Comparison of ENCODE assay signal across 14 cellular contexts in the genomic region with DNA sequence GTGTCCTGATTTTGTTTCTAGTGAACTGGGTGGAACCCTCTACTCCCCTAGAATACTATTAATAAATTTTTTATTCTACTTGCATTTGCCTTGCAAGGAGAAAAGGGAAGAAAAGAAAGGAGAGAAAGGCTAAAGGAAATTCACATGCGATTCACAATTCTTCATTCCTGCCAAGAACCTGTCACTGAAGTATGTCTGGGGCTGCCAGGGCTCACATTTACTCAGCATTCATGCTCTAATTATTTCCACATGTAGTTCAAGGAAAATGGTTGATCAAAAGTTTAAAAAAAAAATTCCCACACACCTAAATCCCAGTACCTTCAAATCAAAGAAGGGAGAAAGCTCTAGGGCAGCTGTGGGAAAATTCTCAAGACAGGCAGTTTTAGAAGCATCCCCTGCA. TPM values are rescaled to one million over a fixed set of nuclear protein-coding genes. Genes with fewer than 3 reads are reported as not detected.
A peak's percentile ranks its signal among the peaks of the same experiment; 100 is the strongest.
DNase-seq lines count a peak whose midpoint lies in the region; ATAC-seq and TF ChIP-seq lines count a peak whose summit lies in the region.
"Had no signal": no experiment of that assay in that cellular context is flagged by ENCODE, and none has a peak within 500 bp of the region (broad histone marks: within the 10 kb centered on the region; RNA-seq: fewer than 3 reads in every experiment).

No MANE protein-coding gene starts in this region.

- no peaks in the 10 kb centered on the region for H4K20me1 ChIP-seq in SK-N-SH (ENCODE audit: insufficient read depth)

- peaks cover 97% of the 10 kb centered on the region for H3K79me2 ChIP-seq in SK-N-SH (ENCODE audit: insufficient read depth)

- TF ChIP-seq CTCF in SK-N-SH (IDR thresholded peaks at IDR 0.05) (no peak), osteocyte (IDR thresholded peaks at IDR 0.05) (no peak)

- H3K9me3 ChIP-seq in SK-N-SH, result no peaks in the 10 kb centered on the region

- H3K4me1 ChIP-seq in SK-N-SH (ENCODE audit: control insufficient read depth in 1 of 2, insufficient read depth in 2 of 2, low read depth in 1 of 2, low read length in 1 of 2), result peaks cover 26 to 78% of the 10 kb centered on the region in 2 experiments

- no peaks in the 10 kb centered on the region for H3K27me3 ChIP-seq in SK-N-SH (ENCODE audit: insufficient read depth)

- peaks cover 10 to 53% of the 10 kb centered on the region in 2 experiments for H3K36me3 ChIP-seq in SK-N-SH (replicated peaks in 1 of 2; ENCODE audit: control insufficient read depth in 1 of 2, insufficient read depth in 2 of 2, low read length in 1 of 2)

- H3K27ac Mint-ChIP-seq in osteocyte (ENCODE audit: unreplicated experiment) (peak overlapping the region; percentile 96), T-cell (no peak overlapping the region)
- H3K27ac Mint-ChIP-seq: activated naive CD4-positive, alpha-beta T cell treated with anti-CD3 and anti-CD28 coated beads, Interleukin-2, amount 10 ng/mL, durations not matched to agents 7 days and 5 days; IgD-negative memory B cell had no signal

- H3K4me3 ChIP-seq in SK-N-SH (ENCODE audit: low read depth in 2 of 2, low read length in 1 of 2), result peak overlapping the region in 1 of 2 experiments; percentile 18; a peak in 1 of 4 replicates

- DNase-seq in AG08396 (ENCODE audit: low spot score) (peak; percentile 65), SK-N-SH (peak; percentile 26), fibroblast of the conjunctiva (ENCODE audit: low read depth) (peak; percentile 87), osteocyte (ENCODE audit: extremely low spot score, unreplicated experiment) (no peak), HT-29 (ENCODE audit: low spot score) (no peak), T-cell (no peak)
- DNase-seq in activated naive CD4-positive, alpha-beta T cell treated with anti-CD3 and anti-CD28 coated beads, Interleukin-2, amount 50 U/mL, for 16 hours, result no peak
- DNase-seq: activated naive CD4-positive, alpha-beta T cell treated with anti-CD3 and anti-CD28 coated beads, Interleukin-2, amount 10 ng/mL, durations not matched to agents 7 days and 5 days; naive B cell; NCI-H2107; stimulated activated CD4-positive, alpha-beta T cell treated with anti-CD3 and anti-CD28 coated beads, Interleukin-4, amount 100 ng/mL, for 4 hours had no signal

- POLR2A ChIA-PET in SK-N-SH (lab: Yijun Ruan, JAX), result no interaction called here
- POLR2A ChIA-PET in T-cell (lab: Charles Lee), result no interaction called here

- H2AFZ ChIP-seq in SK-N-SH (ENCODE audit: low read depth), result no peak overlapping the region

- TF ChIP-seq EP300 in SK-N-SH (IDR thresholded peaks at IDR 0.05; ENCODE audit: borderline replicate concordance in 1 of 2, low read depth in 1 of 2, low read length in 1 of 2), result peak; percentile 76 to 84

- H3K27ac ChIP-seq in SK-N-SH (ENCODE audit: low read depth in 2 of 2, low read length in 1 of 2), result peak overlapping the region; percentile 92 to 96

- TF ChIP-seq RAD21 in SK-N-SH (IDR thresholded peaks at IDR 0.05; ENCODE audit: low read length), result no peak

- CTCF ChIA-PET in SK-N-SH (lab: Yijun Ruan, JAX), result interaction anchor here (0.6 to 12.9 kb wide), 4 partner anchors 9 to 1409 kb away, joined by 3 to 269 read pairs (median 10); no protein-coding TSS in a partner anchor
- CTCF ChIA-PET in T-cell (lab: Charles Lee), result interaction anchor here (1.3 to 1.5 kb wide), 2 partner anchors 9 kb away, joined by 6 read pairs; no protein-coding TSS in a partner anchor

- no peaks in the 10 kb centered on the region for H3K9me2 ChIP-seq in SK-N-SH

- H3K4me2 ChIP-seq in SK-N-SH, result peak overlapping the region; percentile 62

- H3K27me3 Mint-ChIP-seq in osteocyte (ENCODE audit: unreplicated experiment) (no peaks in the 10 kb centered on the region), T-cell (peaks cover 8 to 21% of the 10 kb centered on the region in 2 donors)

- no peak for ATAC-seq in GM18870 (IDR thresholded peaks at IDR 0.05; ENCODE audit: unreplicated experiment)
- ATAC-seq in T-cell (replicated peaks in 1 of 4), result no peak
- ATAC-seq: activated CD4-positive, CD25-positive, alpha-beta regulatory T cell treated with anti-CD3 and anti-CD28 coated beads, Interleukin-2, amount 50 U/mL, for 24 hours had no signal

- H3K36me3 Mint-ChIP-seq in osteocyte (ENCODE audit: unreplicated experiment) (peaks cover 50% of the 10 kb centered on the region), T-cell (no peaks in the 10 kb centered on the region)
- H3K36me3 Mint-ChIP-seq: activated naive CD4-positive, alpha-beta T cell treated with anti-CD3 and anti-CD28 coated beads, Interleukin-2, amount 10 ng/mL, durations not matched to agents 7 days and 5 days; IgD-negative memory B cell; naive B cell had no signal

- 7% methylated on average over 1 of the region's 1 CpG for WGBS in SK-N-SH (ENCODE audit: low lambda C conversion rate)

- peaks cover 64% of the 10 kb centered on the region for H3F3A ChIP-seq in SK-N-SH (replicated peaks; ENCODE audit: insufficient read depth)

- peaks cover 92% of the 10 kb centered on the region for H3K4me1 Mint-ChIP-seq in osteocyte (ENCODE audit: unreplicated experiment)
- H3K4me1 Mint-ChIP-seq in T-cell, result no peaks in the 10 kb centered on the region
- H3K4me1 Mint-ChIP-seq: activated naive CD4-positive, alpha-beta T cell treated with anti-CD3 and anti-CD28 coated beads, Interleukin-2, amount 10 ng/mL, durations not matched to agents 7 days and 5 days; IgD-negative memory B cell; naive B cell had no signal

- H3K9ac ChIP-seq in SK-N-SH, result peak overlapping the region; percentile 55; the same call in 1 of the 2 replicates

- peak overlapping the region; percentile 26 for H3K4me3 Mint-ChIP-seq in osteocyte (ENCODE audit: unreplicated experiment)
- no peak overlapping the region for H3K4me3 Mint-ChIP-seq in T-cell
- H3K4me3 Mint-ChIP-seq: activated naive CD4-positive, alpha-beta T cell treated with anti-CD3 and anti-CD28 coated beads, Interleukin-2, amount 10 ng/mL, durations not matched to agents 7 days and 5 days; IgD-negative memory B cell; naive B cell had no signal

- H3K9me3 Mint-ChIP-seq in osteocyte (ENCODE audit: unreplicated experiment), result no peaks in the 10 kb centered on the region
- no peaks in the 10 kb centered on the region for H3K9me3 Mint-ChIP-seq in T-cell
- H3K9me3 Mint-ChIP-seq: activated naive CD4-positive, alpha-beta T cell treated with anti-CD3 and anti-CD28 coated beads, Interleukin-2, amount 10 ng/mL, durations not matched to agents 7 days and 5 days; IgD-negative memory B cell; naive B cell had no signal

TF ChIP-seq in SK-N-SH, 30 proteins besides CTCF, POLR2A, EP300 and RAD21 (continues in another document):
- peak; percentile 47; the same call in 1 of the 2 replicates for TF ChIP-seq FOSL2 (IDR thresholded peaks at IDR 0.05; ENCODE audit: borderline replicate concordance, low read depth)
- TF ChIP-seq PBX3 (IDR thresholded peaks at IDR 0.05), result peak; percentile 96
- TF ChIP-seq, protein P1, sequence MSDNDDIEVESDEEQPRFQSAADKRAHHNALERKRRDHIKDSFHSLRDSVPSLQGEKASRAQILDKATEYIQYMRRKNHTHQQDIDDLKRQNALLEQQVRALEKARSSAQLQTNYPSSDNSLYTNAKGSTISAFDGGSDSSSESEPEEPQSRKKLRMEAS (IDR thresholded peaks at IDR 0.05; ENCODE audit: low read depth), result peak; percentile 56; the same call in 1 of the 2 replicates
- TF ChIP-seq, protein P2, sequence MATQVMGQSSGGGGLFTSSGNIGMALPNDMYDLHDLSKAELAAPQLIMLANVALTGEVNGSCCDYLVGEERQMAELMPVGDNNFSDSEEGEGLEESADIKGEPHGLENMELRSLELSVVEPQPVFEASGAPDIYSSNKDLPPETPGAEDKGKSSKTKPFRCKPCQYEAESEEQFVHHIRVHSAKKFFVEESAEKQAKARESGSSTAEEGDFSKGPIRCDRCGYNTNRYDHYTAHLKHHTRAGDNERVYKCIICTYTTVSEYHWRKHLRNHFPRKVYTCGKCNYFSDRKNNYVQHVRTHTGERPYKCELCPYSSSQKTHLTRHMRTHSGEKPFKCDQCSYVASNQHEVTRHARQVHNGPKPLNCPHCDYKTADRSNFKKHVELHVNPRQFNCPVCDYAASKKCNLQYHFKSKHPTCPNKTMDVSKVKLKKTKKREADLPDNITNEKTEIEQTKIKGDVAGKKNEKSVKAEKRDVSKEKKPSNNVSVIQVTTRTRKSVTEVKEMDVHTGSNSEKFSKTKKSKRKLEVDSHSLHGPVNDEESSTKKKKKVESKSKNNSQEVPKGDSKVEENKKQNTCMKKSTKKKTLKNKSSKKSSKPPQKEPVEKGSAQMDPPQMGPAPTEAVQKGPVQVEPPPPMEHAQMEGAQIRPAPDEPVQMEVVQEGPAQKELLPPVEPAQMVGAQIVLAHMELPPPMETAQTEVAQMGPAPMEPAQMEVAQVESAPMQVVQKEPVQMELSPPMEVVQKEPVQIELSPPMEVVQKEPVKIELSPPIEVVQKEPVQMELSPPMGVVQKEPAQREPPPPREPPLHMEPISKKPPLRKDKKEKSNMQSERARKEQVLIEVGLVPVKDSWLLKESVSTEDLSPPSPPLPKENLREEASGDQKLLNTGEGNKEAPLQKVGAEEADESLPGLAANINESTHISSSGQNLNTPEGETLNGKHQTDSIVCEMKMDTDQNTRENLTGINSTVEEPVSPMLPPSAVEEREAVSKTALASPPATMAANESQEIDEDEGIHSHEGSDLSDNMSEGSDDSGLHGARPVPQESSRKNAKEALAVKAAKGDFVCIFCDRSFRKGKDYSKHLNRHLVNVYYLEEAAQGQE (IDR thresholded peaks at IDR 0.05; ENCODE audit: low read depth, low read length), result peak; percentile 26; the same call in 1 of the 2 replicates

RNA-seq across cellular contexts. Expression of gene FSTL1, which starts 24.9 kb away (rescaled TPM):
- polyA plus RNA-seq in SK-N-SH (2012; rRNA removed), result 329 and 454 TPM in 2 replicates
- 409 and 444 TPM in 2 replicates for polyA plus RNA-seq in SK-N-SH (2012; cell fraction: cytosol; rRNA removed)
- 657 and 858 TPM in 2 replicates for polyA plus RNA-seq in SK-N-SH (2012; cell fraction: nucleus; rRNA removed)
- total RNA-seq in osteocyte, result 2,574 and 2,723 TPM in 2 replicates
- 0.08 TPM in 1 of 2 replicates, not detected in the other for total RNA-seq in HT-29 (2014; rRNA removed; shearing (Covaris generic))
- total RNA-seq in T-cell, result 1 to 10 TPM in 3 of 5 donors, under 1 TPM in 2; 0.76 to 5.1 (median 1.5) TPM
- polyA plus RNA-seq: IgD-negative memory B cell had no signal

Comparison
In these comparisons a context has a peak if more than half of its experiments do, and no peak if none do; other contexts are left out.
1. DNase-seq: peak in AG08396 (single experiment), SK-N-SH (single experiment) and fibroblast of the conjunctiva (single experiment); none in osteocyte (single experiment), HT-29 (single experiment), activated naive CD4-positive, alpha-beta T cell treated with anti-CD3 and anti-CD28 coated beads, Interleukin-2, amount 50 U/mL, for 16 hours (single experiment) and T-cell (0 of 34).
2. RNA of gene FSTL1, which starts 24.9 kb away (total RNA-seq): 2,574 to 2,723 TPM in osteocyte; 0.76 to 5.1 TPM in T-cell and 0.08 TPM in HT-29; every median in the first group is over 100 times any median in the second.